Comparison of ENCODE assay signal across 1 cellular context in genomic region chr10:102641398-102641797, GRCh38.
TF ChIP-seq lines count a peak whose summit lies in the region.

No MANE protein-coding gene starts in this region.

TF ChIP-seq in K562, 482 proteins besides CTCF, POLR2A, EP300 and RAD21 (continued from another document):
- TF ChIP-seq ZNF318 (IDR thresholded peaks at IDR 0.05; ENCODE audit: borderline replicate concordance in 1 of 2, low read depth in 1 of 2): 0 out of 4 replicates have a peak, but pooled peaks of 1 of the 2 experiments have one; percentile 10
- 0 out of 2 replicates have a peak, but pooled peaks have one; percentile 22 for TF ChIP-seq MGA (IDR thresholded peaks at IDR 0.05)
